ENCODE assay signal across 10 cellular contexts in genomic region chr3:39267631-39268553, GRCh38. TPM values are rescaled to one million over a fixed set of nuclear protein-coding genes. Genes with fewer than 3 reads are reported as not detected.
DNase-seq lines count a peak whose midpoint lies in the region; ATAC-seq, FAIRE-seq and TF ChIP-seq lines count a peak whose summit lies in the region.
"Had no signal": no experiment of that assay in that cellular context is flagged by ENCODE, and none has a peak within 500 bp of the region (broad histone marks: within the 10 kb centered on the region; RNA-seq: fewer than 3 reads in every experiment).

No MANE protein-coding gene starts in this region.

- peaks cover 5% of the 10 kb centered on the region for H3K27me3 Mint-ChIP-seq in T-helper 1 cell treated with Interleukin-12 subunit alpha and Interleukin-12 subunit beta and Interleukin-4 antibody, amounts not matched to agents 30 μg/mL and 1 μg/mL, for 36 hours (ENCODE audit: low read depth)
- no peaks in the 10 kb centered on the region for H3K27me3 Mint-ChIP-seq in activated T-cell treated with anti-CD3 and anti-CD28 coated beads, Interleukin-2, amount 50 U/mL, for 24 hours
- no peaks in the 10 kb centered on the region for H3K27me3 Mint-ChIP-seq in natural killer cell treated with Interleukin-12 subunit alpha and Interleukin-12 subunit beta and Interleukin-15 and Interleukin-18, amount 100 ng/mL, for 72 hours

- peak; percentile 87 to 88 for ATAC-seq in natural killer cell treated with Interleukin-12 subunit alpha and Interleukin-12 subunit beta and Interleukin-15 and Interleukin-18, amount 100 ng/mL, for 72 hours
- no peak for ATAC-seq in GM19324 (IDR thresholded peaks at IDR 0.05; ENCODE audit: low FRiP score, unreplicated experiment)

- TF ChIP-seq POLR2A in GM12891 (IDR thresholded peaks at IDR 0.05; ENCODE audit: low read depth, low read length), result no peak

- H3K4me1 Mint-ChIP-seq in T-helper 1 cell treated with Interleukin-12 subunit alpha and Interleukin-12 subunit beta and Interleukin-4 antibody, amounts not matched to agents 30 μg/mL and 1 μg/mL, for 36 hours (ENCODE audit: low read depth), result peaks cover 68% of the 10 kb centered on the region
- peaks cover 46% of the 10 kb centered on the region for H3K4me1 Mint-ChIP-seq in activated T-cell treated with anti-CD3 and anti-CD28 coated beads, Interleukin-2, amount 50 U/mL, for 24 hours (ENCODE audit: low read depth)
- peaks cover 86 to 94% of the 10 kb centered on the region in 2 donors for H3K4me1 Mint-ChIP-seq in natural killer cell treated with Interleukin-12 subunit alpha and Interleukin-12 subunit beta and Interleukin-15 and Interleukin-18, amount 100 ng/mL, for 72 hours (ENCODE audit: low read depth in 2 of 2)

- H3K27ac Mint-ChIP-seq in T-helper 1 cell treated with Interleukin-12 subunit alpha and Interleukin-12 subunit beta and Interleukin-4 antibody, amounts not matched to agents 30 μg/mL and 1 μg/mL, for 36 hours, result peak overlapping the region; percentile 97
- H3K27ac Mint-ChIP-seq in activated T-cell treated with anti-CD3 and anti-CD28 coated beads, Interleukin-2, amount 50 U/mL, for 24 hours, result peak overlapping the region; percentile 97
- peak overlapping the region; percentile 94 to 97 for H3K27ac Mint-ChIP-seq in natural killer cell treated with Interleukin-12 subunit alpha and Interleukin-12 subunit beta and Interleukin-15 and Interleukin-18, amount 100 ng/mL, for 72 hours

- H3K36me3 Mint-ChIP-seq in T-helper 1 cell treated with Interleukin-12 subunit alpha and Interleukin-12 subunit beta and Interleukin-4 antibody, amounts not matched to agents 30 μg/mL and 1 μg/mL, for 36 hours (ENCODE audit: low read depth), result peaks cover 31% of the 10 kb centered on the region
- no peaks in the 10 kb centered on the region for H3K36me3 Mint-ChIP-seq in activated T-cell treated with anti-CD3 and anti-CD28 coated beads, Interleukin-2, amount 50 U/mL, for 24 hours (ENCODE audit: low read depth)
- H3K36me3 Mint-ChIP-seq in natural killer cell treated with Interleukin-12 subunit alpha and Interleukin-12 subunit beta and Interleukin-15 and Interleukin-18, amount 100 ng/mL, for 72 hours, result peaks cover 22% of the 10 kb centered on the region

- no peak for FAIRE-seq in GM12891 (lab: Jason Lieb, UNC)

- peak; percentile 78 for DNase-seq in activated T-cell treated with anti-CD3 and anti-CD28 coated beads, Interleukin-2, amount 50 U/mL, for 24 hours
- peak; percentile 90 for DNase-seq in natural killer cell treated with Interleukin-12 subunit alpha and Interleukin-12 subunit beta and Interleukin-15 and Interleukin-18, amount 100 ng/mL, for 72 hours (ENCODE audit: low spot score)
- peak in 5 of 6 experiments; percentile 11 to 29 (median 18) for DNase-seq in stimulated activated naive CD4-positive, alpha-beta T cell (lab: John Stamatoyannopoulos, UW)
- DNase-seq in GM12891 (ENCODE audit: insufficient read length, low spot score), result no peak
- no peak for DNase-seq in 8988T
- DNase-seq: NCI-H1930 had no signal

- H3K4me3 Mint-ChIP-seq in T-helper 1 cell treated with Interleukin-12 subunit alpha and Interleukin-12 subunit beta and Interleukin-4 antibody, amounts not matched to agents 30 μg/mL and 1 μg/mL, for 36 hours, result peak overlapping the region; percentile 60
- H3K4me3 Mint-ChIP-seq in activated T-cell treated with anti-CD3 and anti-CD28 coated beads, Interleukin-2, amount 50 U/mL, for 24 hours, result peak overlapping the region; percentile 63
- peak overlapping the region; percentile 84 for H3K4me3 Mint-ChIP-seq in natural killer cell treated with Interleukin-12 subunit alpha and Interleukin-12 subunit beta and Interleukin-15 and Interleukin-18, amount 100 ng/mL, for 72 hours

- peaks cover 12% of the 10 kb centered on the region for H3K9me3 Mint-ChIP-seq in T-helper 1 cell treated with Interleukin-12 subunit alpha and Interleukin-12 subunit beta and Interleukin-4 antibody, amounts not matched to agents 30 μg/mL and 1 μg/mL, for 36 hours
- peaks cover 3% of the 10 kb centered on the region for H3K9me3 Mint-ChIP-seq in activated T-cell treated with anti-CD3 and anti-CD28 coated beads, Interleukin-2, amount 50 U/mL, for 24 hours
- H3K9me3 Mint-ChIP-seq in natural killer cell treated with Interleukin-12 subunit alpha and Interleukin-12 subunit beta and Interleukin-15 and Interleukin-18, amount 100 ng/mL, for 72 hours, result peaks cover 4% of the 10 kb centered on the region

TF ChIP-seq in GM12891, 5 proteins besides CTCF, POLR2A, EP300 and RAD21:
- TF ChIP-seq PAX5 (IDR thresholded peaks at IDR 0.05; ENCODE audit: insufficient read depth, low read length, severe bottlenecking), result no peak
- no peak for TF ChIP-seq POLR2AphosphoS5 (IDR thresholded peaks at IDR 0.05; ENCODE audit: low read depth, low read length)
- no peak for TF ChIP-seq SPI1 (IDR thresholded peaks at IDR 0.05; ENCODE audit: low read depth, low read length)
- TF ChIP-seq POU2F2 (IDR thresholded peaks at IDR 0.05; ENCODE audit: low read depth, low read length), result no peak
- no peak for TF ChIP-seq TAF1 (IDR thresholded peaks at IDR 0.05; ENCODE audit: low read depth, low read length)

RNA-seq across cellular contexts. Expression of gene CX3CR1, which starts 11.9 kb away (rescaled TPM):
- total RNA-seq in natural killer cell treated with Interleukin-12 subunit alpha and Interleukin-12 subunit beta and Interleukin-15 and Interleukin-18, amount 100 ng/mL, for 72 hours, result 10 to 100 TPM in 1 of 2 donors, 1 to 10 TPM in 1; 5.8 to 18.4 TPM
- polyA plus RNA-seq in GM12891 (2012; ENCODE audit: low read depth, missing spikeins), result 0.10 TPM
- total RNA-seq: lung microvascular endothelial cell had no signal
- polyA plus RNA-seq: fibroblast of lung had no signal

Comparison
In these comparisons a context has a peak if more than half of its experiments do, and no peak if none do; other contexts are left out.
1. DNase-seq: peak in activated T-cell treated with anti-CD3 and anti-CD28 coated beads, Interleukin-2, amount 50 U/mL, for 24 hours (single experiment), natural killer cell treated with Interleukin-12 subunit alpha and Interleukin-12 subunit beta and Interleukin-15 and Interleukin-18, amount 100 ng/mL, for 72 hours (single experiment) and stimulated activated naive CD4-positive, alpha-beta T cell (5 of 6); none in GM12891 (single experiment) and 8988T (single experiment).
2. Peak in every context shown above with its lines, with median percentiles within 50 percentile points of each other: H3K27ac Mint-ChIP-seq and H3K4me3 Mint-ChIP-seq.